26 cellular contexts compared by ENCODE assay signal in genomic region chr2:222637072-222637471, GRCh38. TPM values are rescaled to one million over a fixed set of nuclear protein-coding genes. Genes with fewer than 3 reads are reported as not detected.
"Had no signal": no experiment of that assay in that cellular context is flagged by ENCODE, and none has a peak within 500 bp of the region (broad histone marks: within the 10 kb centered on the region; RNA-seq: fewer than 3 reads in every experiment).

No MANE protein-coding gene starts in this region.

- DNase-seq: dorsolateral prefrontal cortex; effector CD8-positive, alpha-beta T cell; gastrocnemius medialis; heart right ventricle; islet precursor cell; left lung; lower lobe of right lung; mesendoderm; naive thymus-derived CD8-positive, alpha-beta T cell; posterior cingulate gyrus; sigmoid colon; stimulated activated CD4-positive, alpha-beta T cell treated with anti-CD3 and anti-CD28 coated beads, Interleukin-12 subunit alpha, Interleukin-12 subunit beta, amount 100 ng/mL, for 4 hours; stimulated activated naive CD4-positive, alpha-beta T cell; stomach; substantia nigra; trophoblast cell had no signal

- H3K27me3 Mint-ChIP-seq: naive thymus-derived CD8-positive, alpha-beta T cell had no signal

- H3K4me1 Mint-ChIP-seq: neural crest cell had no signal

- H3K4me3 Mint-ChIP-seq: naive thymus-derived CD8-positive, alpha-beta T cell; neural crest cell had no signal

- H3K9me3 ChIP-seq: esophagus muscularis mucosa, gastrocnemius medialis, left lung, lower lobe of right lung, right atrium auricular region, sigmoid colon, stomach, thoracic aorta had no signal

- H3K4me3 ChIP-seq: coronary artery, dorsolateral prefrontal cortex, esophagus muscularis mucosa, gastrocnemius medialis, heart right ventricle, left lung, lower lobe of right lung, right atrium auricular region, sigmoid colon, skin epidermis, stomach, thoracic aorta had no signal

- ATAC-seq: gastrocnemius medialis; heart right ventricle; left lung; lower lobe of right lung; naive thymus-derived CD8-positive, alpha-beta T cell had no signal

- H3K27ac Mint-ChIP-seq: naive thymus-derived CD8-positive, alpha-beta T cell had no signal

- H3K4me1 ChIP-seq: esophagus muscularis mucosa, gastrocnemius medialis, heart right ventricle, left lung, lower lobe of right lung, right atrium auricular region, sigmoid colon had no signal

- H3K9me3 Mint-ChIP-seq: naive thymus-derived CD8-positive, alpha-beta T cell; neural crest cell had no signal

RNA-seq across cellular contexts. Expression of gene MOGAT1, which starts 34.4 kb away (rescaled TPM):
- total RNA-seq: cerebellum; esophagus muscularis mucosa; fibroblast of villous mesenchyme; gastrocnemius medialis; naive thymus-derived CD8-positive, alpha-beta T cell; neural crest cell; osteocyte; right atrium auricular region; sigmoid colon; thoracic aorta; urinary bladder had no signal
- polyA plus RNA-seq: naive thymus-derived CD8-positive, alpha-beta T cell; sigmoid colon; urinary bladder had no signal
